ENCODE assay signal across 16 cellular contexts in the genomic region with DNA sequence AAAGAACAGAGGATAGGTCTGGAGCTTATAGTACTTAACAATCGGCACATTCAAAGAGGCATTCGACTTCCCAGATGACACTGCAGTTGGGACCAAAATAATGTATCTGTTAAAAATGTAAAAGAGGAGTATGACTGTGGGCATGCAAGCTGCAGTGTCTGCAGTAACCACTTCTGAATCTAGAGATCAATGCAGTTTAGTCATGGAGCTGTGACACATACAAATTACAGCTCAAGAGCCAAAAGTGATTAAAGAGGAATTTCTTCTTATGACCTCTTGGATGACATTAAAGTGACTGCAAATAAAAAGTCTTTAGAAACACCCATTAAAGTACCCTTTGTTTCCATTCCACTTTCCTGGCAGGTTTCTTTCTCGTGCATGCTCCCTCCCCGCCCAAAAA.
DNase-seq lines count a peak whose midpoint lies in the region; ATAC-seq and TF ChIP-seq lines count a peak whose summit lies in the region.
"Had no signal": no experiment of that assay in that cellular context is flagged by ENCODE, and none has a peak within 500 bp of the region (broad histone marks: within the 10 kb centered on the region; RNA-seq: fewer than 3 reads in every experiment).

No MANE protein-coding gene starts in this region.

- no peak for TF ChIP-seq EP300 in SK-N-SH (IDR thresholded peaks at IDR 0.05; ENCODE audit: borderline replicate concordance in 1 of 2, low read depth in 1 of 2, low read length in 1 of 2)

- H3K9ac ChIP-seq in GM23248 = peak overlapping the region; percentile 30
- no peak overlapping the region for H3K9ac ChIP-seq in SK-N-SH
- H3K9ac ChIP-seq in smooth muscle cell (ENCODE audit: low read depth) = no peak overlapping the region

- TF ChIP-seq RAD21 in SK-N-SH (IDR thresholded peaks at IDR 0.05; ENCODE audit: low read length) = no peak

- in situ Hi-C loops in GM23248 (cut with MboI) = no loop called here

- WGBS in GM23248 (ENCODE audit: low coverage in 1 of 2, low lambda C conversion rate in 2 of 2, missing lambda C conversion rate in 2 of 2), 2 experiments = 1 to 2% methylated on average over 4 of the region's 4 CpGs
- WGBS in SK-N-SH (ENCODE audit: low lambda C conversion rate) = 57% methylated on average over 4 of the region's 4 CpGs
- 34% methylated on average over 4 of the region's 4 CpGs for WGBS in smooth muscle cell (ENCODE audit: low lambda C conversion rate)

- peak overlapping the region; percentile 77 for H3K4me2 ChIP-seq in GM23248 (ENCODE audit: unreplicated experiment)
- peak overlapping the region; percentile 35; the same call in 1 of the 2 replicates for H3K4me2 ChIP-seq in SK-N-SH
- H3K4me2 ChIP-seq in smooth muscle cell = peak overlapping the region; percentile 72

- H3K36me3 ChIP-seq in GM23248 (ENCODE audit: low read depth) = no peaks in the 10 kb centered on the region
- H3K36me3 ChIP-seq in SK-N-SH (replicated peaks in 1 of 2; ENCODE audit: control insufficient read depth in 1 of 2, insufficient read depth in 2 of 2, low read length in 1 of 2) = no peaks in the 10 kb centered on the region
- no peaks in the 10 kb centered on the region for H3K36me3 ChIP-seq in smooth muscle cell (ENCODE audit: low read depth)
- H3K36me3 ChIP-seq: tibial artery had no signal

- peak overlapping the region; percentile 59 for H3K27ac ChIP-seq in GM23248
- peak overlapping the region; percentile 8 to 34; a peak in 3 of 4 replicates for H3K27ac ChIP-seq in SK-N-SH (ENCODE audit: low read depth in 2 of 2, low read length in 1 of 2)
- peak overlapping the region; percentile 81 for H3K27ac ChIP-seq in smooth muscle cell (ENCODE audit: low read depth)
- H3K27ac ChIP-seq: psoas muscle, tibial artery had no signal

- H3K4me3 ChIP-seq in GM23248 (peak overlapping the region; percentile 60), SK-N-SH (ENCODE audit: low read depth in 2 of 2, low read length in 1 of 2) (no peak overlapping the region), foreskin fibroblast (ENCODE audit: low read depth in 1 of 2, low read length in 2 of 2) (no peak overlapping the region), smooth muscle cell (no peak overlapping the region)
- H3K4me3 ChIP-seq: psoas muscle, tibial artery had no signal

- DNase-seq in GM23248 = peak; percentile 74
- no peak for DNase-seq in SK-N-SH
- peak; percentile 52 to 64 for DNase-seq in foreskin fibroblast
- no peak for DNase-seq in smooth muscle cell (lab: John Stamatoyannopoulos, UW; ENCODE audit: unreplicated experiment)
- no peak for DNase-seq in activated CD8-positive, alpha-beta memory T cell treated with anti-CD3 and anti-CD28 coated beads, Interleukin-2, amount 50 U/mL, for 4 hours
- DNase-seq: activated CD4-positive, CD25-positive, alpha-beta regulatory T cell; activated naive CD4-positive, alpha-beta T cell treated with Interleukin-2 at 50 U/mL for 16 hours; caudate nucleus; CD8-positive, alpha-beta memory T cell; left colon; NCI-H1092 treated with DMSO at 0.1 percent for 48 hours; psoas muscle; stimulated activated CD4-positive, alpha-beta T cell treated with anti-CD3 and anti-CD28 coated beads, Interleukin-2, amount 100 ng/mL, for 24 hours; tibial artery had no signal

- H4K20me1 ChIP-seq in GM23248 (ENCODE audit: insufficient read depth) (no peaks in the 10 kb centered on the region), SK-N-SH (ENCODE audit: insufficient read depth) (no peaks in the 10 kb centered on the region), smooth muscle cell (ENCODE audit: low read depth) (no peaks in the 10 kb centered on the region)

- TF ChIP-seq CTCF in SK-N-SH (IDR thresholded peaks at IDR 0.05) (no peak), foreskin fibroblast (IDR thresholded peaks at IDR 0.05; ENCODE audit: low read depth, low read length) (no peak), smooth muscle cell (IDR thresholded peaks at IDR 0.05; ENCODE audit: borderline replicate concordance, insufficient read depth, poor library complexity, severe bottlenecking) (no peak)

- POLR2A ChIA-PET in SK-N-SH (lab: Yijun Ruan, JAX) = no interaction called here

- H3F3A ChIP-seq in GM23248 (ENCODE audit: insufficient read depth) = peaks cover 40% of the 10 kb centered on the region
- H3F3A ChIP-seq in SK-N-SH (replicated peaks; ENCODE audit: insufficient read depth) = peaks cover 29% of the 10 kb centered on the region
- peaks cover 3% of the 10 kb centered on the region for H3F3A ChIP-seq in smooth muscle cell (ENCODE audit: low read depth)

- H3K79me2 ChIP-seq in GM23248 (ENCODE audit: insufficient read depth) (no peaks in the 10 kb centered on the region), SK-N-SH (ENCODE audit: insufficient read depth) (no peaks in the 10 kb centered on the region), smooth muscle cell (ENCODE audit: low read depth) (no peaks in the 10 kb centered on the region)

- H3K27me3 ChIP-seq in GM23248 (replicated peaks; ENCODE audit: insufficient read depth) (no peaks in the 10 kb centered on the region), SK-N-SH (ENCODE audit: insufficient read depth) (no peaks in the 10 kb centered on the region), smooth muscle cell (ENCODE audit: low read depth) (no peaks in the 10 kb centered on the region)
- H3K27me3 ChIP-seq: tibial artery had no signal

- no peak for ATAC-seq in HG03571 (IDR thresholded peaks at IDR 0.05; ENCODE audit: unreplicated experiment)
- ATAC-seq in GM18868 (IDR thresholded peaks at IDR 0.05; ENCODE audit: unreplicated experiment) = no peak
- ATAC-seq: left colon had no signal

- H3K9me2 ChIP-seq in GM23248 (ENCODE audit: insufficient read depth) (no peaks in the 10 kb centered on the region), SK-N-SH (no peaks in the 10 kb centered on the region)

- H3K9me3 ChIP-seq in GM23248 (ENCODE audit: low read depth) = no peaks in the 10 kb centered on the region
- no peaks in the 10 kb centered on the region for H3K9me3 ChIP-seq in SK-N-SH
- no peaks in the 10 kb centered on the region for H3K9me3 ChIP-seq in smooth muscle cell (replicated peaks; ENCODE audit: low read depth)
- H3K9me3 ChIP-seq: psoas muscle, tibial artery had no signal

- H2AFZ ChIP-seq in GM23248 = peak overlapping the region; percentile 37
- peak overlapping the region; percentile 36 for H2AFZ ChIP-seq in SK-N-SH (ENCODE audit: low read depth)
- H2AFZ ChIP-seq in smooth muscle cell (ENCODE audit: low read depth) = peak overlapping the region; percentile 15

- CTCF ChIA-PET in SK-N-SH (lab: Yijun Ruan, JAX) = interaction anchor here (1.5 kb wide), 1 partner anchor 30 kb away, joined by 3 read pairs; no protein-coding TSS in a partner anchor

- H3K4me1 ChIP-seq in GM23248 (ENCODE audit: insufficient read depth) = peaks cover 48% of the 10 kb centered on the region
- peaks cover 0 to 26% of the 10 kb centered on the region in 2 experiments for H3K4me1 ChIP-seq in SK-N-SH (ENCODE audit: control insufficient read depth in 1 of 2, insufficient read depth in 2 of 2, low read depth in 1 of 2, low read length in 1 of 2)
- peaks cover 22% of the 10 kb centered on the region for H3K4me1 ChIP-seq in smooth muscle cell (ENCODE audit: low read depth)

TF ChIP-seq in SK-N-SH, 30 proteins besides CTCF, POLR2A, EP300 and RAD21:
- TF ChIP-seq POLR2AphosphoS5 (IDR thresholded peaks at IDR 0.05; ENCODE audit: low read depth, low read length) (no peak), NFIC (IDR thresholded peaks at IDR 0.05; ENCODE audit: borderline replicate concordance) (no peak), RFX5 (IDR thresholded peaks at IDR 0.05; ENCODE audit: low read length) (no peak), GATA2 (CRISPR knock-in tag; IDR thresholded peaks at IDR 0.05) (no peak), SIN3A (IDR thresholded peaks at IDR 0.05; ENCODE audit: borderline replicate concordance, low read depth, low read length) (no peak)
- TF ChIP-seq, protein P1, sequence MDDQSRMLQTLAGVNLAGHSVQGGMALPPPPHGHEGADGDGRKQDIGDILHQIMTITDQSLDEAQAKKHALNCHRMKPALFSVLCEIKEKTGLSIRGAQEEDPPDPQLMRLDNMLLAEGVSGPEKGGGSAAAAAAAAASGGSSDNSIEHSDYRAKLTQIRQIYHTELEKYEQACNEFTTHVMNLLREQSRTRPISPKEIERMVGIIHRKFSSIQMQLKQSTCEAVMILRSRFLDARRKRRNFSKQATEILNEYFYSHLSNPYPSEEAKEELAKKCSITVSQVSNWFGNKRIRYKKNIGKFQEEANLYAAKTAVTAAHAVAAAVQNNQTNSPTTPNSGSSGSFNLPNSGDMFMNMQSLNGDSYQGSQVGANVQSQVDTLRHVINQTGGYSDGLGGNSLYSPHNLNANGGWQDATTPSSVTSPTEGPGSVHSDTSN (IDR thresholded peaks at IDR 0.05) = 0 out of 2 replicates have a peak, but pooled peaks have one; percentile 16
- TF ChIP-seq, protein P2, sequence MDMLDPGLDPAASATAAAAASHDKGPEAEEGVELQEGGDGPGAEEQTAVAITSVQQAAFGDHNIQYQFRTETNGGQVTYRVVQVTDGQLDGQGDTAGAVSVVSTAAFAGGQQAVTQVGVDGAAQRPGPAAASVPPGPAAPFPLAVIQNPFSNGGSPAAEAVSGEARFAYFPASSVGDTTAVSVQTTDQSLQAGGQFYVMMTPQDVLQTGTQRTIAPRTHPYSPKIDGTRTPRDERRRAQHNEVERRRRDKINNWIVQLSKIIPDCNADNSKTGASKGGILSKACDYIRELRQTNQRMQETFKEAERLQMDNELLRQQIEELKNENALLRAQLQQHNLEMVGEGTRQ (IDR thresholded peaks at IDR 0.05; ENCODE audit: borderline replicate concordance, low read depth, low read length) = no peak

Comparison
In these comparisons a context has a peak if more than half of its experiments do, and no peak if none do; other contexts are left out.
1. DNase-seq: peak in GM23248 (single experiment) and foreskin fibroblast (2 of 2); none in SK-N-SH (single experiment), smooth muscle cell (single experiment) and activated CD8-positive, alpha-beta memory T cell treated with anti-CD3 and anti-CD28 coated beads, Interleukin-2, amount 50 U/mL, for 4 hours (single experiment).
2. H3K27ac ChIP-seq: peak in every context shown above with its lines; median percentile 81 in smooth muscle cell; 59 in GM23248; 21 in SK-N-SH.
3. Peak in every context shown above with its lines, with median percentiles within 50 percentile points of each other: H2AFZ ChIP-seq and H3K4me2 ChIP-seq.